In the genomic region with DNA sequence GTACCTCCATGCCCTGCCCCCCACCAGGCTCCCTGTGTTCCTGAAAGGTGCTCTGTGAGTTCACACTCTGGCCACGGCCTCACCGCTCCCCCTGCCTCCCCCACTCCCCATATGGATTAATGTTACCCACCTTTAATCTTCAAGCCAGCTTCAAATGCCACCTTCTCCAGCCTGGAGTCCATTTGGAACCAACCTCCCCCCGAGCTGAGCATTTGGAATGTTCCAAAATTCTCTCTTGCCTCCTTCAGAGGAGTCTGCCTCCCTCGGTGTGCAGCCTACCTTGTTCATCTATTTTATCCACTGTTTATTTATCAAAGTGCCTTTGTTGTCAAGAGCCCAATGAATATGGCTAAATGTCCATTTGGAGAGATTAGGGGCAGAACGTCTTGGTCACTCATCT, we compare ENCODE assay signal across 1 cellular context.
TF ChIP-seq lines count a peak whose summit lies in the region.

No MANE protein-coding gene starts in this region.

TF ChIP-seq in K562, 482 proteins besides CTCF, POLR2A, EP300 and RAD21:
- TF ChIP-seq, protein P1, sequence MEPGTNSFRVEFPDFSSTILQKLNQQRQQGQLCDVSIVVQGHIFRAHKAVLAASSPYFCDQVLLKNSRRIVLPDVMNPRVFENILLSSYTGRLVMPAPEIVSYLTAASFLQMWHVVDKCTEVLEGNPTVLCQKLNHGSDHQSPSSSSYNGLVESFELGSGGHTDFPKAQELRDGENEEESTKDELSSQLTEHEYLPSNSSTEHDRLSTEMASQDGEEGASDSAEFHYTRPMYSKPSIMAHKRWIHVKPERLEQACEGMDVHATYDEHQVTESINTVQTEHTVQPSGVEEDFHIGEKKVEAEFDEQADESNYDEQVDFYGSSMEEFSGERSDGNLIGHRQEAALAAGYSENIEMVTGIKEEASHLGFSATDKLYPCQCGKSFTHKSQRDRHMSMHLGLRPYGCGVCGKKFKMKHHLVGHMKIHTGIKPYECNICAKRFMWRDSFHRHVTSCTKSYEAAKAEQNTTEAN (CRISPR knock-in tag; IDR thresholded peaks at IDR 0.05): no peak
- TF ChIP-seq, protein P2, sequence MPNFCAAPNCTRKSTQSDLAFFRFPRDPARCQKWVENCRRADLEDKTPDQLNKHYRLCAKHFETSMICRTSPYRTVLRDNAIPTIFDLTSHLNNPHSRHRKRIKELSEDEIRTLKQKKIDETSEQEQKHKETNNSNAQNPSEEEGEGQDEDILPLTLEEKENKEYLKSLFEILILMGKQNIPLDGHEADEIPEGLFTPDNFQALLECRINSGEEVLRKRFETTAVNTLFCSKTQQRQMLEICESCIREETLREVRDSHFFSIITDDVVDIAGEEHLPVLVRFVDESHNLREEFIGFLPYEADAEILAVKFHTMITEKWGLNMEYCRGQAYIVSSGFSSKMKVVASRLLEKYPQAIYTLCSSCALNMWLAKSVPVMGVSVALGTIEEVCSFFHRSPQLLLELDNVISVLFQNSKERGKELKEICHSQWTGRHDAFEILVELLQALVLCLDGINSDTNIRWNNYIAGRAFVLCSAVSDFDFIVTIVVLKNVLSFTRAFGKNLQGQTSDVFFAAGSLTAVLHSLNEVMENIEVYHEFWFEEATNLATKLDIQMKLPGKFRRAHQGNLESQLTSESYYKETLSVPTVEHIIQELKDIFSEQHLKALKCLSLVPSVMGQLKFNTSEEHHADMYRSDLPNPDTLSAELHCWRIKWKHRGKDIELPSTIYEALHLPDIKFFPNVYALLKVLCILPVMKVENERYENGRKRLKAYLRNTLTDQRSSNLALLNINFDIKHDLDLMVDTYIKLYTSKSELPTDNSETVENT (CRISPR knock-in tag; IDR thresholded peaks at IDR 0.05): 0 out of 2 replicates have a peak, but pooled peaks have one; percentile 31
